In the genomic region with DNA sequence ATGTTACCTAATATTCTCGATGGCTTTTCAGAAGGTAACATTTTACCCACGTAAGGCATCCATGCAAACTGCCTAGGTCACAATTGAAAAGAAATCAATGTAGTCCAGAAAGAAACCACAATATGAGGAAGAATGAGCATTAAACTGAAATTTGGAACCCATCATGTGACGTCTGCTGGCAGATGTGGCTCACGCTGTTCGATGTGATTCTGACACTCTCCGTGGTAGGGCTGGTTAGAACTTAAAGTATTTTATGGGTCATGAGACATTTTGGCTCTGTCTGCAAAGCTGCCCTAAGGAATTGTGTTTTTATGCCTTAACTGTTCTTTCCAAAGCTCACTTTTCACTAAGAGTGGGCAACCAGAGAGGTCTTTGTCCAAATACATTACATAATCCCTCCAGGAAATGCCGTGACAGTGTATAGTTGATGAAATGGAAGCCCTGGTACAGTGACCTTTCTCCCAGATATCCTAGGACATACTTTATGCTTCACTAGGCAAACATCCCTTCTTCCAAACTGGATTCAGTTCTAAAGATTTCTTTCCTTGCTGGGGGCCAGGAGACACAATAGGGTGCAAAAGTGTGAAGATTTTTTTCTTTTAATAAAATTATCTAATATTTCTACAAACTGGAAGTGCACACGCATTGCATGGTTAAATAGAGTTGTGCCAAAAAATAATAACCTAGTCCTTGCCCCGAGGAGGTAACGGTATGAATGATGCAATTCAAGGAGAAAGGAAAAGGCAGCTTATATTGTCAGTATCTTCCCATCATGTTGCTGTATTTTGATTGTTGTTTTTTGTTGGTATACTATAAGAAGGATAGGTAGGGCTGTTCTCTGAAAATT, we compare ENCODE assay signal across 13 cellular contexts.
DNase-seq lines count a peak whose midpoint lies in the region; ATAC-seq and TF ChIP-seq lines count a peak whose summit lies in the region.
"Had no signal": no experiment of that assay in that cellular context is flagged by ENCODE, and none has a peak within 500 bp of the region (broad histone marks: within the 10 kb centered on the region; RNA-seq: fewer than 3 reads in every experiment).

No MANE protein-coding gene starts in this region.

- H3K4me1 Mint-ChIP-seq in neural crest cell: peaks cover 24% of the 10 kb centered on the region
- H3K4me1 Mint-ChIP-seq: activated naive CD8-positive, alpha-beta T cell treated with anti-CD3 and anti-CD28 coated beads, Interleukin-2, amount 50 U/mL, for 24 hours; CD4-positive, alpha-beta memory T cell had no signal

- no peak overlapping the region for H2AFZ ChIP-seq in fibroblast of lung (ENCODE audit: low read length)

- H3K79me2 ChIP-seq in fibroblast of lung (ENCODE audit: control insufficient read depth, insufficient read depth, low read length): no peaks in the 10 kb centered on the region

- BruUV-seq in Panc1 (replicated peaks; lab: Mats Ljungman, UMichigan): no TSS peak

- no peaks in the 10 kb centered on the region for H3K9me3 Mint-ChIP-seq in neural crest cell
- H3K9me3 Mint-ChIP-seq: activated naive CD8-positive, alpha-beta T cell treated with anti-CD3 and anti-CD28 coated beads, Interleukin-2, amount 50 U/mL, for 24 hours had no signal

- TF ChIP-seq CTCF in Panc1 (IDR thresholded peaks at IDR 0.05): no peak
- no peak for TF ChIP-seq CTCF in fibroblast of lung (conservative IDR thresholded peaks at IDR 0.05 in 1 of 2, IDR thresholded peaks at IDR 0.05 in 1 of 2; ENCODE audit: low read depth in 1 of 2, low read length in 2 of 2)
- no peak for TF ChIP-seq CTCF in neural crest cell (conservative IDR thresholded peaks at IDR 0.05)

- ATAC-seq in Panc1 (peak; percentile 75), HG02852 (IDR thresholded peaks at IDR 0.05; ENCODE audit: unreplicated experiment) (no peak), GM18502 (IDR thresholded peaks at IDR 0.05; ENCODE audit: poor library complexity, unreplicated experiment) (no peak)
- ATAC-seq: activated naive CD8-positive, alpha-beta T cell treated with anti-CD3 and anti-CD28 coated beads, Interleukin-2, amount 50 U/mL, for 24 hours had no signal

- peak; percentile 39 for DNase-seq in Caki2 (ENCODE audit: low read depth)
- DNase-seq in Panc1 (ENCODE audit: low read depth, low spot score): peak; percentile 39
- peak; percentile 6 to 27 for DNase-seq in fibroblast of lung (ENCODE audit: low read depth in 2 of 2)
- no peak for DNase-seq in neural crest cell (ENCODE audit: low read depth, low spot score)
- DNase-seq in inferior parietal cortex (ENCODE audit: extremely low spot score): no peak
- no peak for DNase-seq in NCI-H187 treated with DMSO at 0.1 percent for 48 hours (lab: John Stamatoyannopoulos, UW)
- DNase-seq: activated naive CD8-positive, alpha-beta T cell treated with anti-CD3 and anti-CD28 coated beads, Interleukin-2, amount 50 U/mL, for 24 hours; CD4-positive, alpha-beta memory T cell; NCI-H1048; NCI-H526 treated with DMSO at 0.1 percent for 48 hours; T-helper 2 cell had no signal

- in situ Hi-C loops in Caki2 (cut with HindIII; ENCODE audit: low pct_unique_long_range_greater_than_20kb, low sequenced_read_pairs) (no loop called here), Panc1 (cut with HindIII; ENCODE audit: low pct_unique_long_range_greater_than_20kb, low sequenced_read_pairs) (no loop called here)

- POLR2A ChIA-PET in Panc1 (lab: Charles Lee): no interaction called here

- no peaks in the 10 kb centered on the region for H3K36me3 Mint-ChIP-seq in neural crest cell (ENCODE audit: low read depth)
- H3K36me3 Mint-ChIP-seq: CD4-positive, alpha-beta memory T cell had no signal

- H3K9me3 ChIP-seq in Panc1 (ENCODE audit: control insufficient read depth, insufficient read depth, low read depth, low read length) (no peaks in the 10 kb centered on the region), fibroblast of lung (ENCODE audit: control insufficient read depth, insufficient read depth, low read depth, low read length) (no peaks in the 10 kb centered on the region)

- no peak overlapping the region for H3K9ac ChIP-seq in fibroblast of lung (ENCODE audit: insufficient read depth, low read length)

- CTCF ChIA-PET in Panc1 (lab: Charles Lee): no interaction called here

- H3K27me3 Mint-ChIP-seq in neural crest cell (ENCODE audit: low read depth): no peaks in the 10 kb centered on the region
- H3K27me3 Mint-ChIP-seq: CD4-positive, alpha-beta memory T cell had no signal

- H3K27ac Mint-ChIP-seq in neural crest cell (ENCODE audit: unreplicated experiment): peak overlapping the region; percentile 69
- H3K27ac Mint-ChIP-seq: activated naive CD8-positive, alpha-beta T cell treated with anti-CD3 and anti-CD28 coated beads, Interleukin-2, amount 50 U/mL, for 24 hours; CD4-positive, alpha-beta memory T cell had no signal

- H3K4me3 Mint-ChIP-seq in neural crest cell: no peak overlapping the region
- H3K4me3 Mint-ChIP-seq: activated naive CD8-positive, alpha-beta T cell treated with anti-CD3 and anti-CD28 coated beads, Interleukin-2, amount 50 U/mL, for 24 hours; CD4-positive, alpha-beta memory T cell had no signal

- H3K36me3 ChIP-seq in Panc1 (ENCODE audit: control insufficient read depth, insufficient read depth, low read length) (no peaks in the 10 kb centered on the region), fibroblast of lung (ENCODE audit: control insufficient read depth, insufficient read depth, low read length) (no peaks in the 10 kb centered on the region)

- H4K20me1 ChIP-seq in fibroblast of lung (ENCODE audit: control insufficient read depth, extremely low read depth, insufficient read depth, low read length): no peaks in the 10 kb centered on the region

- peak overlapping the region in 1 of 2 experiments; percentile 21; a peak in 2 of 4 replicates for H3K4me3 ChIP-seq in Panc1 (ENCODE audit: low read depth in 2 of 2, low read length in 2 of 2)
- H3K4me3 ChIP-seq in fibroblast of lung (replicated peaks in 1 of 4; ENCODE audit: control extremely low read depth in 1 of 4, insufficient read depth in 1 of 4, low read depth in 3 of 4, low read length in 4 of 4): peak overlapping the region in 1 of 4 experiments; percentile 34

- no peaks in the 10 kb centered on the region for H3K27me3 ChIP-seq in Panc1 (ENCODE audit: control insufficient read depth, insufficient read depth, low read length)
- H3K27me3 ChIP-seq in fibroblast of lung (ENCODE audit: control insufficient read depth, insufficient read depth, low read length): no peaks in the 10 kb centered on the region

- intact Hi-C loops in Panc1 (cut with micrococcal nuclease; ENCODE audit: unreplicated experiment): no loop called here

- H3K27ac ChIP-seq in Panc1 (ENCODE audit: low read length) (no peak overlapping the region), fibroblast of lung (ENCODE audit: insufficient read depth, low read length) (no peak overlapping the region)

- H3K4me1 ChIP-seq in Panc1 (ENCODE audit: control insufficient read depth, insufficient read depth, low read length) (0 out of 2 replicates have a peak, but pooled peaks cover 5% of the 10 kb centered on the region), fibroblast of lung (ENCODE audit: control insufficient read depth, extremely low read depth, insufficient read depth, low read length) (no peaks in the 10 kb centered on the region)

- H3K4me2 ChIP-seq in fibroblast of lung (ENCODE audit: extremely low read depth, insufficient read depth, low read length): no peak overlapping the region

Comparison
In these comparisons a context has a peak if more than half of its experiments do, and no peak if none do; other contexts are left out.
1. DNase-seq: peak in Caki2 (single experiment), Panc1 (single experiment) and fibroblast of lung (2 of 2); none in neural crest cell (single experiment), inferior parietal cortex (single experiment) and NCI-H187 treated with DMSO at 0.1 percent for 48 hours (single experiment).